ENCODE assay signal across 1 cellular context in genomic region chr2:68238955-68239822, GRCh38.
TF ChIP-seq lines count a peak whose summit lies in the region.

No MANE protein-coding gene starts in this region.

TF ChIP-seq in GM12878, 131 proteins besides CTCF, POLR2A, EP300 and RAD21 (continued from another document):
- TF ChIP-seq ZNF687 (IDR thresholded peaks at IDR 0.05) (no peak), MXI1 (IDR thresholded peaks at IDR 0.05; ENCODE audit: low read depth, low read length) (no peak), EED (IDR thresholded peaks at IDR 0.05; ENCODE audit: low read depth) (no peak), SIN3A (IDR thresholded peaks at IDR 0.05; ENCODE audit: low read depth, low read length) (no peak), RELA (IDR thresholded peaks at IDR 0.05; ENCODE audit: borderline replicate concordance, partially characterized antibody) (no peak), NR2C2 (IDR thresholded peaks at IDR 0.05; ENCODE audit: borderline replicate concordance, control insufficient read depth, insufficient read length, low read depth) (no peak)
TF ChIP-seq in GM12878: peak in this region for 0.
